ENCODE assay signal across 22 cellular contexts in genomic region chr11:64124147-64124546, GRCh38. TPM values are rescaled to one million over a fixed set of nuclear protein-coding genes. Genes with fewer than 3 reads are reported as not detected.
A peak's percentile ranks its signal among the peaks of the same experiment; 100 is the strongest.
DNase-seq lines count a peak whose midpoint lies in the region; ATAC-seq, FAIRE-seq and TF ChIP-seq lines count a peak whose summit lies in the region.
"Had no signal": no experiment of that assay in that cellular context is flagged by ENCODE, and none has a peak within 500 bp of the region (broad histone marks: within the 10 kb centered on the region; RNA-seq: fewer than 3 reads in every experiment).

No MANE protein-coding gene starts in this region.

- TF ChIP-seq POLR2A in GM12892 (IDR thresholded peaks at IDR 0.05; ENCODE audit: low read depth, low read length), result no peak

- FAIRE-seq in G401.6 (lab: Jason Lieb, UNC) (peak; percentile 69), GM12892 (lab: Jason Lieb, UNC) (no peak)
- FAIRE-seq: endometrium, GM18507 had no signal

- no peak for ATAC-seq in GM21447 (IDR thresholded peaks at IDR 0.05; ENCODE audit: unreplicated experiment)
- ATAC-seq: activated T-cell treated with anti-CD3 and anti-CD28 coated beads, Interleukin-2, amount 50 U/mL, for 72 hours; heart right ventricle had no signal

- DNase-seq in A172 (ENCODE audit: low spot score) (peak; percentile 36), NCI-H2227 (lab: John Stamatoyannopoulos, UW; ENCODE audit: unreplicated experiment) (peak; percentile 54), astrocyte of the hippocampus (ENCODE audit: low read depth, low spot score) (peak; percentile 45), cerebellar nuclear complex (lab: John Stamatoyannopoulos, UW) (no peak), GM12892 (ENCODE audit: insufficient read length) (no peak), T-helper 1 cell (no peak)
- DNase-seq: activated B cell treated with CpG ODN at 0.5 μM for 24 hours; activated T-cell treated with anti-CD3 and anti-CD28 coated beads, Interleukin-2, amount 50 U/mL, for 72 hours; CD4-positive, CD25-positive, alpha-beta regulatory T cell; cortex of kidney; DMS53; GM23248; heart right ventricle; MG63; NCI-H187 treated with DMSO at 0.1 percent for 48 hours; NCI-H510A; SHP77; substantia nigra had no signal

RNA-seq across cellular contexts. Expression of gene MACROD1, which starts 41.8 kb away (rescaled TPM):
- total RNA-seq in A172 (2014; rRNA removed; shearing (Covaris generic)), result 2.9 and 6.3 TPM in 2 replicates
- 4.2 TPM for polyA plus RNA-seq in GM12892 (2012; ENCODE audit: missing spikeins)

Comparison
In these comparisons a context has a peak if more than half of its experiments do, and no peak if none do; other contexts are left out.
1. DNase-seq: peak in A172 (single experiment), NCI-H2227 (single experiment) and astrocyte of the hippocampus (single experiment); none in cerebellar nuclear complex (0 of 2), GM12892 (single experiment) and T-helper 1 cell (0 of 5).